ENCODE assay signal across 39 cellular contexts in genomic region chr12:131699434-131699833, GRCh38. TPM values are rescaled to one million over a fixed set of nuclear protein-coding genes. Genes with fewer than 3 reads are reported as not detected.
DNase-seq lines count a peak whose midpoint lies in the region; ATAC-seq, FAIRE-seq and TF ChIP-seq lines count a peak whose summit lies in the region.
"Had no signal": no experiment of that assay in that cellular context is flagged by ENCODE, and none has a peak within 500 bp of the region (broad histone marks: within the 10 kb centered on the region; RNA-seq: fewer than 3 reads in every experiment).

No MANE protein-coding gene starts in this region.

- no peaks in the 10 kb centered on the region for H3K23me2 ChIP-seq in H9 (ENCODE audit: insufficient read length, low read depth, low read length, poor library complexity, severe bottlenecking)

- no peaks in the 10 kb centered on the region for H3K9me3 ChIP-seq in H9 (ENCODE audit: control insufficient read depth, low read depth, low read length)
- H3K9me3 ChIP-seq: Caco-2, gastrocnemius medialis had no signal

- H3K27me3 ChIP-seq in H9 (ENCODE audit: insufficient read depth, low read length) = no peaks in the 10 kb centered on the region
- H3K27me3 ChIP-seq: ascending aorta, cardiac muscle cell, gastrocnemius medialis, hepatocyte, transverse colon had no signal

- H3K79me1 ChIP-seq in H9 (ENCODE audit: insufficient read depth, low read depth, low read length, poor library complexity, severe bottlenecking) = no peaks in the 10 kb centered on the region

- WGBS in H9 (ENCODE audit: extremely low coverage, insufficient read length, low lambda C conversion rate) = no CpG with 5 or more reads among the region's 5 CpGs

- no peak for FAIRE-seq in GM12891 (lab: Jason Lieb, UNC)
- FAIRE-seq: GM18507, GM19239, H1, HepG2 had no signal

- H2AFZ ChIP-seq in H9 (ENCODE audit: low read length) = no peak overlapping the region
- H2AFZ ChIP-seq: hepatocyte had no signal

- no peak for TF ChIP-seq POLR2A in GM12891 (IDR thresholded peaks at IDR 0.05; ENCODE audit: low read depth, low read length)

- no peak for ATAC-seq in stimulated activated effector memory CD8-positive, alpha-beta T cell treated with anti-CD3 and anti-CD28 coated beads, Interleukin-12 subunit alpha, Interleukin-12 subunit beta, amount 100 ng/mL, for 72 hours
- ATAC-seq: gastrocnemius medialis; HepG2; left cardiac atrium; natural killer cell; psoas muscle; sciatic nerve; stimulated activated memory B cell treated with anti-CD40 and anti-IgM and Interleukin-4, amounts not matched to agents 10 μg/mL and 1 μg/mL and 100 μg/mL, for 72 hours; T-cell; WTC11 had no signal

- H4K5ac ChIP-seq in H9 (ENCODE audit: insufficient read length, low read depth, low read length) = no peak overlapping the region

- no peak overlapping the region for H3K9ac ChIP-seq in H9 (ENCODE audit: extremely low read depth, insufficient read length, low read length)

- no peaks in the 10 kb centered on the region for H3K4me1 ChIP-seq in H9 (ENCODE audit: insufficient read depth, low read length)
- H3K4me1 ChIP-seq: ascending aorta, Caco-2, gastrocnemius medialis, psoas muscle, transverse colon had no signal

- no peak overlapping the region for H3K4ac ChIP-seq in H9 (ENCODE audit: low read depth, low read length)

- H2AK5ac ChIP-seq in H9 (ENCODE audit: insufficient read length, low read length) = no peak overlapping the region

- H3K14ac ChIP-seq in H9 (ENCODE audit: insufficient read depth, low read length) = no peak overlapping the region

- H2BK12ac ChIP-seq in H9 (ENCODE audit: insufficient read length, low read depth, low read length) = no peak overlapping the region

- no peaks in the 10 kb centered on the region for H3K9me3 Mint-ChIP-seq in stimulated activated effector memory CD8-positive, alpha-beta T cell treated with anti-CD3 and anti-CD28 coated beads, Interleukin-12 subunit alpha, Interleukin-12 subunit beta, amount 100 ng/mL, for 72 hours
- H3K9me3 Mint-ChIP-seq in H9 = peaks cover 4 to 7% of the 10 kb centered on the region in 2 experiments; a peak in 4 of 5 replicates

- H3K56ac ChIP-seq in H9 (ENCODE audit: insufficient read length, low read depth, low read length) = no peak overlapping the region

- TF ChIP-seq CTCF in H9 (conservative IDR thresholded peaks at IDR 0.05) = no peak

- peaks cover 16% of the 10 kb centered on the region for H3K27me3 Mint-ChIP-seq in H9 (ENCODE audit: low read depth)

- DNase-seq in ELR (ENCODE audit: low read depth) (peak; percentile 67), RKO (ENCODE audit: low spot score) (peak; percentile 32), fibroblast of peridontal ligament (ENCODE audit: extremely low read depth) (peak; percentile 6), OCI-M1 (lab: John Stamatoyannopoulos, UW) (no peak), H9 (no peak), GM12891 (ENCODE audit: insufficient read length, low spot score) (no peak), GDM1 (lab: John Stamatoyannopoulos, UW) (no peak)
- DNase-seq in stimulated activated effector memory CD8-positive, alpha-beta T cell treated with anti-CD3 and anti-CD28 coated beads, Interleukin-12 subunit alpha, Interleukin-12 subunit beta, amount 100 ng/mL, for 72 hours (ENCODE audit: low spot score in 2 of 2) = no peak
- DNase-seq: activated CD4-positive, alpha-beta T cell treated with anti-CD3 and anti-CD28 coated beads, Interleukin-2, amount 50 U/mL, for 1 hour; activated gamma-delta T cell; activated T-cell treated with anti-CD3 and anti-CD28 coated beads, Interleukin-2, amount 50 U/mL, for 1 hour; Caco-2; DMS53; effector CD8-positive, alpha-beta T cell; gastrocnemius medialis; left cardiac atrium; MV-4-11; natural killer cell; NCI-H1436; NCI-H345; NCI-H748 treated with DMSO at 0.1 percent for 48 hours; occipital lobe; psoas muscle; RPMI8226; stimulated activated CD4-positive, alpha-beta T cell treated with anti-CD3 and anti-CD28 coated beads, Interleukin-4, amount 100 ng/mL, for 4 hours; T-cell; transverse colon had no signal

- no peaks in the 10 kb centered on the region for H3K36me3 Mint-ChIP-seq in stimulated activated effector memory CD8-positive, alpha-beta T cell treated with anti-CD3 and anti-CD28 coated beads, Interleukin-12 subunit alpha, Interleukin-12 subunit beta, amount 100 ng/mL, for 72 hours
- H3K36me3 Mint-ChIP-seq in H9 (ENCODE audit: insufficient read depth in 1 of 3, low read depth in 3 of 3) = no peaks in the 10 kb centered on the region
- H3K36me3 Mint-ChIP-seq: CD14-positive monocyte; stimulated activated memory B cell treated with anti-CD40 and anti-IgM and Interleukin-4, amounts not matched to agents 10 μg/mL and 1 μg/mL and 100 μg/mL, for 72 hours; T-cell; WTC11 had no signal

- no peak overlapping the region for H4K8ac ChIP-seq in H9 (replicated peaks; ENCODE audit: insufficient read length, low read depth, low read length)

- H4K20me1 ChIP-seq in H9 (ENCODE audit: control insufficient read depth, insufficient read depth, insufficient read length) = no peaks in the 10 kb centered on the region

- H3K79me2 ChIP-seq in H9 (ENCODE audit: insufficient read depth, low read length) = no peaks in the 10 kb centered on the region
- H3K79me2 ChIP-seq: hepatocyte had no signal

- no peak overlapping the region for H2BK20ac ChIP-seq in H9 (ENCODE audit: low read depth, low read length, poor library complexity, severe bottlenecking)

- H4K91ac ChIP-seq in H9 (ENCODE audit: insufficient read length, low read depth, low read length) = no peak overlapping the region

- peak overlapping the region; percentile 3 for H3K27ac Mint-ChIP-seq in stimulated activated effector memory CD8-positive, alpha-beta T cell treated with anti-CD3 and anti-CD28 coated beads, Interleukin-12 subunit alpha, Interleukin-12 subunit beta, amount 100 ng/mL, for 72 hours
- no peak overlapping the region for H3K27ac Mint-ChIP-seq in H9
- H3K27ac Mint-ChIP-seq: CD14-positive monocyte; natural killer cell; stimulated activated memory B cell treated with anti-CD40 and anti-IgM and Interleukin-4, amounts not matched to agents 10 μg/mL and 1 μg/mL and 100 μg/mL, for 72 hours; T-cell; WTC11 had no signal

- no peak overlapping the region for H2BK120ac ChIP-seq in H9 (ENCODE audit: low read depth, low read length, poor library complexity, severe bottlenecking)

- H2BK15ac ChIP-seq in H9 (ENCODE audit: low read depth, low read length) = no peak overlapping the region

- H2BK5ac ChIP-seq in H9 (ENCODE audit: insufficient read length, low read length) = no peak overlapping the region

- no peak overlapping the region for H3K18ac ChIP-seq in H9 (ENCODE audit: insufficient read length, low read depth, low read length)

- no peak overlapping the region for H3K4me3 Mint-ChIP-seq in stimulated activated effector memory CD8-positive, alpha-beta T cell treated with anti-CD3 and anti-CD28 coated beads, Interleukin-12 subunit alpha, Interleukin-12 subunit beta, amount 100 ng/mL, for 72 hours
- H3K4me3 Mint-ChIP-seq in H9 = no peak overlapping the region
- H3K4me3 Mint-ChIP-seq: CD14-positive monocyte; natural killer cell; stimulated activated memory B cell treated with anti-CD40 and anti-IgM and Interleukin-4, amounts not matched to agents 10 μg/mL and 1 μg/mL and 100 μg/mL, for 72 hours; T-cell; WTC11 had no signal

- no peak overlapping the region for H3K4me2 ChIP-seq in H9 (ENCODE audit: insufficient read depth, insufficient read length, low read length)
- H3K4me2 ChIP-seq: hepatocyte had no signal

- H3K4me1 Mint-ChIP-seq in stimulated activated effector memory CD8-positive, alpha-beta T cell treated with anti-CD3 and anti-CD28 coated beads, Interleukin-12 subunit alpha, Interleukin-12 subunit beta, amount 100 ng/mL, for 72 hours = peaks cover 5% of the 10 kb centered on the region
- H3K4me1 Mint-ChIP-seq in H9 = no peaks in the 10 kb centered on the region
- H3K4me1 Mint-ChIP-seq: natural killer cell; stimulated activated memory B cell treated with anti-CD40 and anti-IgM and Interleukin-4, amounts not matched to agents 10 μg/mL and 1 μg/mL and 100 μg/mL, for 72 hours; T-cell; WTC11 had no signal

- no peak overlapping the region for H3K27ac ChIP-seq in H9 (ENCODE audit: insufficient read length, low read depth, low read length)
- H3K27ac ChIP-seq: ascending aorta, cardiac muscle cell, coronary artery, gastrocnemius medialis, hepatocyte, psoas muscle, transverse colon had no signal

- no peak overlapping the region for H3K23ac ChIP-seq in H9 (ENCODE audit: insufficient read length, low read depth, low read length)

- H3T11ph ChIP-seq in H9 (ENCODE audit: low read length) = no peak overlapping the region

TF ChIP-seq in GM12891, 5 proteins besides CTCF, POLR2A, EP300 and RAD21:
- TF ChIP-seq TAF1 (IDR thresholded peaks at IDR 0.05; ENCODE audit: low read depth, low read length) = no peak
- no peak for TF ChIP-seq POU2F2 (IDR thresholded peaks at IDR 0.05; ENCODE audit: low read depth, low read length)
- no peak for TF ChIP-seq PAX5 (IDR thresholded peaks at IDR 0.05; ENCODE audit: insufficient read depth, low read length, severe bottlenecking)
- no peak for TF ChIP-seq POLR2AphosphoS5 (IDR thresholded peaks at IDR 0.05; ENCODE audit: low read depth, low read length)
- no peak for TF ChIP-seq SPI1 (IDR thresholded peaks at IDR 0.05; ENCODE audit: low read depth, low read length)

RNA-seq across cellular contexts. Expression of gene SFSWAP, which starts 11.5 kb away (rescaled TPM):
- total RNA-seq in H9 (2021) = 44.2 and 48.1 TPM in 2 replicates
- polyA plus RNA-seq in GM12891 (2012; ENCODE audit: low read depth, missing spikeins) = 21.1 TPM

Comparison
In these comparisons a context has a peak if more than half of its experiments do, and no peak if none do; other contexts are left out.
1. DNase-seq: peak in ELR (single experiment), RKO (single experiment) and fibroblast of peridontal ligament (single experiment); none in stimulated activated effector memory CD8-positive, alpha-beta T cell treated with anti-CD3 and anti-CD28 coated beads, Interleukin-12 subunit alpha, Interleukin-12 subunit beta, amount 100 ng/mL, for 72 hours (0 of 2), OCI-M1 (single experiment), H9 (single experiment), GM12891 (single experiment) and GDM1 (single experiment).